ENCODE assay signal across 13 cellular contexts in genomic region chr21:38268859-38269566, GRCh38. TPM values are rescaled to one million over a fixed set of nuclear protein-coding genes. Genes with fewer than 3 reads are reported as not detected.
DNase-seq lines count a peak whose midpoint lies in the region; ATAC-seq, FAIRE-seq and TF ChIP-seq lines count a peak whose summit lies in the region.
"Had no signal": no experiment of that assay in that cellular context is flagged by ENCODE, and none has a peak within 500 bp of the region (broad histone marks: within the 10 kb centered on the region; RNA-seq: fewer than 3 reads in every experiment).

No MANE protein-coding gene starts in this region.

- no peak overlapping the region for H3K56ac ChIP-seq in H1 (replicated peaks; ENCODE audit: insufficient read length, low read depth, low read length)

- H3K23me2 ChIP-seq in H1 (ENCODE audit: low read depth, low read length) = no peaks in the 10 kb centered on the region

- TF ChIP-seq RAD21 in H1 (IDR thresholded peaks at IDR 0.05 in 1 of 2, conservative IDR thresholded peaks at IDR 0.05 in 1 of 2; ENCODE audit: low read depth in 2 of 2, low read length in 2 of 2) = no peak

- H3K27ac Mint-ChIP-seq in activated naive CD4-positive, alpha-beta T cell treated with anti-CD3 and anti-CD28 coated beads, Interleukin-2, amount 50 U/mL, for 24 hours = peak overlapping the region; percentile 76
- H3K27ac Mint-ChIP-seq in type B pancreatic cell = peak overlapping the region; percentile 33
- H3K27ac Mint-ChIP-seq: naive B cell had no signal

- ATAC-seq in HG02938 (IDR thresholded peaks at IDR 0.05; ENCODE audit: unreplicated experiment) = peak; percentile 43

- no peak overlapping the region for H2BK5ac ChIP-seq in H1 (ENCODE audit: low read depth, low read length)

- TF ChIP-seq CTCF in H1 (IDR thresholded peaks at IDR 0.05; ENCODE audit: control extremely low read depth in 1 of 3, insufficient read depth in 1 of 3, low read depth in 1 of 3, low read length in 3 of 3) = no peak
- no peak for TF ChIP-seq CTCF in type B pancreatic cell (conservative IDR thresholded peaks at IDR 0.05)

- no peak overlapping the region for H2AK5ac ChIP-seq in H1 (ENCODE audit: low read depth, low read length)

- no peak overlapping the region for H2BK15ac ChIP-seq in H1 (ENCODE audit: low read length)

- no peak overlapping the region for H4K8ac ChIP-seq in H1 (ENCODE audit: extremely low read depth, insufficient read depth, low read length)

- H3K36me3 Mint-ChIP-seq in activated naive CD4-positive, alpha-beta T cell treated with anti-CD3 and anti-CD28 coated beads, Interleukin-2, amount 50 U/mL, for 24 hours = no peaks in the 10 kb centered on the region
- no peaks in the 10 kb centered on the region for H3K36me3 Mint-ChIP-seq in type B pancreatic cell
- H3K36me3 Mint-ChIP-seq: naive B cell had no signal

- H4K20me1 ChIP-seq in H1 (replicated peaks in 1 of 2; ENCODE audit: control insufficient read depth in 1 of 2, insufficient read depth in 2 of 2, low read length in 2 of 2) = no peaks in the 10 kb centered on the region

- H3K4me1 Mint-ChIP-seq in activated naive CD4-positive, alpha-beta T cell treated with anti-CD3 and anti-CD28 coated beads, Interleukin-2, amount 50 U/mL, for 24 hours = peaks cover 40% of the 10 kb centered on the region
- H3K4me1 Mint-ChIP-seq in type B pancreatic cell (ENCODE audit: unreplicated experiment) = peaks cover 32% of the 10 kb centered on the region
- H3K4me1 Mint-ChIP-seq: naive B cell had no signal

- H3K79me2 ChIP-seq in H1 (ENCODE audit: control insufficient read depth in 1 of 2, insufficient read depth in 2 of 2, low read length in 2 of 2) = no peaks in the 10 kb centered on the region

- 91% methylated on average over 5 of the region's 5 CpGs; no CpG with 5 or more reads in 1 of the 2 experiments for WGBS in H1 (ENCODE audit: extremely low coverage in 1 of 2, insufficient coverage in 1 of 2, insufficient read length in 1 of 2, insufficient replicate concordance in 2 of 2, low coverage in 1 of 2, low lambda C conversion rate in 2 of 2, missing lambda C conversion rate in 1 of 2), 2 experiments

- no peaks in the 10 kb centered on the region for H3K27me3 ChIP-seq in H1 (replicated peaks in 1 of 4; ENCODE audit: control insufficient read depth in 3 of 4, extremely low read depth in 1 of 4, insufficient read depth in 3 of 4, low read length in 3 of 4)

- no peak overlapping the region for H3K27ac ChIP-seq in H1 (ENCODE audit: low read depth, low read length)

- peak overlapping the region; percentile 57 for H2AFZ ChIP-seq in H1 (ENCODE audit: low read length)

- H3K4ac ChIP-seq in H1 (replicated peaks; ENCODE audit: insufficient read length, low read depth, low read length) = no peak overlapping the region

- H2BK20ac ChIP-seq in H1 (ENCODE audit: low read length) = no peak overlapping the region

- no peak overlapping the region for H3K9ac ChIP-seq in H1 (replicated peaks in 1 of 4; ENCODE audit: extremely low read depth in 1 of 4, low read depth in 3 of 4, low read length in 3 of 4)

- no peaks in the 10 kb centered on the region for H3K27me3 Mint-ChIP-seq in activated naive CD4-positive, alpha-beta T cell treated with anti-CD3 and anti-CD28 coated beads, Interleukin-2, amount 50 U/mL, for 24 hours
- no peaks in the 10 kb centered on the region for H3K27me3 Mint-ChIP-seq in type B pancreatic cell

- no peak overlapping the region for H3K4me2 ChIP-seq in H1 (ENCODE audit: insufficient read depth in 1 of 2, low read depth in 2 of 2, low read length in 2 of 2)

- TF ChIP-seq EP300 in H1 (IDR thresholded peaks at IDR 0.05; ENCODE audit: borderline replicate concordance in 1 of 2, low read depth in 2 of 2, low read length in 2 of 2) = no peak

- H3K18ac ChIP-seq in H1 (ENCODE audit: extremely low read depth, low read length) = no peak overlapping the region

- no peak for FAIRE-seq in H1 (lab: Jason Lieb, UNC)
- FAIRE-seq: G401.6 had no signal

- no peak overlapping the region for H2BK12ac ChIP-seq in H1 (ENCODE audit: low read depth, low read length)

- peaks cover 8% of the 10 kb centered on the region for H3K9me3 Mint-ChIP-seq in activated naive CD4-positive, alpha-beta T cell treated with anti-CD3 and anti-CD28 coated beads, Interleukin-2, amount 50 U/mL, for 24 hours
- peaks cover 6% of the 10 kb centered on the region for H3K9me3 Mint-ChIP-seq in type B pancreatic cell

- H3K4me3 Mint-ChIP-seq in activated naive CD4-positive, alpha-beta T cell treated with anti-CD3 and anti-CD28 coated beads, Interleukin-2, amount 50 U/mL, for 24 hours = no peak overlapping the region
- no peak overlapping the region for H3K4me3 Mint-ChIP-seq in type B pancreatic cell
- H3K4me3 Mint-ChIP-seq: naive B cell had no signal

- no peak overlapping the region for H4K91ac ChIP-seq in H1 (replicated peaks; ENCODE audit: insufficient read length, low read length)

- POLR2A ChIA-PET in H1 (lab: Charles Lee; ENCODE audit: partially characterized antibody) = no interaction called here

- TF ChIP-seq POLR2A in H1 (IDR thresholded peaks at IDR 0.05; ENCODE audit: control extremely low read depth in 1 of 2, low read depth in 2 of 2, low read length in 2 of 2) = no peak

- no peak overlapping the region for H3K14ac ChIP-seq in H1 (ENCODE audit: insufficient read length)

- H3K9me3 ChIP-seq in H1 (ENCODE audit: insufficient read depth in 2 of 2, low read depth in 1 of 2, low read length in 1 of 2) = no peaks in the 10 kb centered on the region

- no peak overlapping the region for H4K5ac ChIP-seq in H1 (ENCODE audit: insufficient read length, low read depth, low read length)

- peaks cover 0 to 3% (median 0%) of the 10 kb centered on the region in 4 experiments; a peak in 1 of 7 replicates for H3K4me1 ChIP-seq in H1 (replicated peaks in 1 of 4; ENCODE audit: control insufficient read depth in 3 of 4, insufficient read depth in 4 of 4, low read length in 3 of 4)

- no peak for DNase-seq in activated naive CD4-positive, alpha-beta T cell (lab: John Stamatoyannopoulos, UW)
- DNase-seq in H1 (ENCODE audit: low read depth in 1 of 2, low spot score in 2 of 2) (no peak), type B pancreatic cell (ENCODE audit: extremely low spot score, unreplicated experiment) (no peak), hypothalamus (lab: John Stamatoyannopoulos, UW) (no peak), NCI-H1417 treated with DMSO at 0.1 percent for 48 hours (lab: John Stamatoyannopoulos, UW) (no peak), ecto neural progenitor cell (ENCODE audit: low spot score) (no peak)
- DNase-seq: activated CD4-positive, alpha-beta T cell treated with anti-CD3 and anti-CD28 coated beads, Interleukin-2, amount 50 U/mL, for 1 hour; glutamatergic neuron; naive B cell; RPMI8226 had no signal

- no peak overlapping the region for H3K23ac ChIP-seq in H1 (ENCODE audit: insufficient read length)

- H3K36me3 ChIP-seq in H1 (ENCODE audit: control insufficient read depth in 2 of 4, insufficient read depth in 4 of 4, low read length in 3 of 4) = no peaks in the 10 kb centered on the region

- no peak overlapping the region for H3K4me3 ChIP-seq in H1 (ENCODE audit: extremely low read depth in 1 of 4, insufficient read depth in 2 of 4, low read depth in 3 of 4, low read length in 4 of 4)

- CTCF ChIA-PET in H1 (lab: Charles Lee; ENCODE audit: partially characterized antibody) = interaction anchor here (0.6 to 1.5 kb wide), 5 partner anchors 29 to 1919 kb away, joined by 3 to 4 read pairs (median 3); no protein-coding TSS in a partner anchor

- H2BK120ac ChIP-seq in H1 (replicated peaks; ENCODE audit: low read depth, low read length) = no peak overlapping the region

- no peaks in the 10 kb centered on the region for H3K79me1 ChIP-seq in H1 (ENCODE audit: low read depth, low read length)

TF ChIP-seq in H1, 55 proteins besides CTCF, POLR2A, EP300 and RAD21 (continues in another document):
- TF ChIP-seq BCL11A (IDR thresholded peaks at IDR 0.05; ENCODE audit: low read depth in 2 of 2, low read length in 2 of 2) (no peak), TAF1 (IDR thresholded peaks at IDR 0.05; ENCODE audit: low read depth, low read length) (no peak), GABPA (IDR thresholded peaks at IDR 0.05; ENCODE audit: borderline replicate concordance, insufficient read depth, low read length) (no peak), TBP (IDR thresholded peaks at IDR 0.05; ENCODE audit: low read depth, low read length) (no peak), HDAC6 (IDR thresholded peaks at IDR 0.05; ENCODE audit: low read depth, low read length) (no peak), SP4 (IDR thresholded peaks at IDR 0.05; ENCODE audit: low read length) (no peak), KDM1A (IDR thresholded peaks at IDR 0.05; ENCODE audit: borderline replicate concordance, low read length) (no peak), USF2 (IDR thresholded peaks at IDR 0.05; ENCODE audit: low read length) (no peak), POU5F1 (IDR thresholded peaks at IDR 0.05; ENCODE audit: low read depth, low read length) (no peak), JUND (IDR thresholded peaks at IDR 0.05; ENCODE audit: low read length) (no peak), SIRT6 (IDR thresholded peaks at IDR 0.05; ENCODE audit: low read length) (no peak), MAX (IDR thresholded peaks at IDR 0.05) (no peak), CHD1 (IDR thresholded peaks at IDR 0.05; ENCODE audit: low read depth, low read length) (no peak)

RNA-seq across cellular contexts. Expression of gene KCNJ15, which starts 12.2 kb away (rescaled TPM):
- total RNA-seq in H1 (2021; fragmentation: NEBNext Ultra II Directional; extraction: Animal tissue kit (Norgen Biotek cat#: 25700)) = not detected in 2 replicates
- under 0.01 TPM in 1 of 2 replicates, not detected in the other for polyA plus RNA-seq in H1 (2011; rRNA removed)
- 0.61 TPM for polyA plus RNA-seq in H1 (2011; cell fraction: cytosol; rRNA removed)
- not detected for polyA plus RNA-seq in H1 (2011; cell fraction: nucleus; rRNA removed)
- polyA plus RNA-seq in H1 (2012, experiment 1 of 2) = not detected in 4 replicates
- not detected for polyA plus RNA-seq in H1 (2012, experiment 2 of 2)
- polyA plus RNA-seq in H1 (2013, experiment 1 of 2) = 0.18 TPM
- polyA plus RNA-seq in H1 (2013, experiment 2 of 2) = 0.07 TPM
- polyA minus RNA-seq in H1 (2011; rRNA and poly(A)+ RNA removed) = 0.09 and 0.10 TPM in 2 replicates
- not detected for polyA minus RNA-seq in H1 (2011; cell fraction: cytosol; rRNA and poly(A)+ RNA removed)
- 1.4 TPM for polyA minus RNA-seq in H1 (2011; cell fraction: nucleus; rRNA and poly(A)+ RNA removed)
- total RNA-seq in type B pancreatic cell (ENCODE audit: low replicate concordance) = 3.9 and 4.9 TPM in 2 replicates
